ENCODE assay signal across 4 cellular contexts in the genomic region with DNA sequence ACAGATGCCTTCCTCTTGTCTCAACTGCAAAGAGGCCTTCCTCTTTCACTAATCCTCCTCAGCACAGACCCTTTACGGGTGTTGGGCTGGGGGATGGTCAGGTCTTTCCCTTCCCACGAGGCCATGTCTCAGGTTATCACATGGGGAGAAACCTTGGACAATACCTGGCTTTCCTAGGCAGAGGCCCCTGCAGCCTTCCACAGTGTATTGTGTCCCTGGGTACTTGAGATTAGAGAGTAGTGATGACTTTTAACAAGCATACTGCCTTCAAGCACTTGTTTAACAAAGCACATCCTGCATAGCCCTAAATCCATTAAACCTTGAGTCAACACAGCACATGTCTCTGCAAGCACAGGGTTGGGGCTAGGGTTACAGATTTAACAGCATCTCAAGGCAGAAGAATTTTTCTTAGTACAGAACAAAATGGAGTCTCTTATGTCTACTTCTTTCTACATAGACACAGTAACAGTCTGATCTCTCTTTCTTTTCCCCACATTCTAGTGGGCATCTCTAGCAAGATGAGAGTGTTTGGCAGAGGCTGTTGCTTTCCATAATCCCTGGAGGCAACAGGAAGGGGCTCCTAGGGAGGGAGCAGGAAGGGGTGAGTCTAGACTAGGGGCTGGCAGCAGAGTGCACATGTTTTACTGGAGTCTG. TPM values are rescaled to one million over a fixed set of nuclear protein-coding genes. Genes with fewer than 3 reads are reported as not detected.
"Had no signal": no experiment of that assay in that cellular context is flagged by ENCODE, and none has a peak within 500 bp of the region (broad histone marks: within the 10 kb centered on the region; RNA-seq: fewer than 3 reads in every experiment).

No MANE protein-coding gene starts in this region.

RNA-seq across cellular contexts. Expression of a gene that starts 8.6 kb away (rescaled TPM):
- total RNA-seq: esophagus muscularis mucosa, left ventricle myocardium inferior, skeletal muscle tissue, subcutaneous adipose tissue had no signal
